In genomic region chrX:134622056-134622812, GRCh38 we compare ENCODE assay signal across 8 cellular contexts. TPM values are rescaled to one million over a fixed set of nuclear protein-coding genes. Genes with fewer than 3 reads are reported as not detected.
DNase-seq lines count a peak whose midpoint lies in the region; ATAC-seq and TF ChIP-seq lines count a peak whose summit lies in the region.

No MANE protein-coding gene starts in this region.

- ATAC-seq in GM19463 (IDR thresholded peaks at IDR 0.05; ENCODE audit: unreplicated experiment) (peak; percentile 94), HG03469 (IDR thresholded peaks at IDR 0.05; ENCODE audit: unreplicated experiment) (peak; percentile 67), left colon (no peak)

- H3K4me1 Mint-ChIP-seq in activated CD4-positive, alpha-beta memory T cell treated with anti-CD3 and anti-CD28 coated beads for 36 hours (ENCODE audit: low read depth), result peaks cover 22% of the 10 kb centered on the region

- POLR2A ChIA-PET in activated CD4-positive, alpha-beta memory T cell treated with anti-CD3 and anti-CD28 coated beads for 36 hours (lab: Charles Lee), result interaction anchor here (0.6 to 1.5 kb wide), 4 partner anchors 9 to 23 kb away, joined by 3 read pairs; no protein-coding TSS in a partner anchor

- no peaks in the 10 kb centered on the region for H3K36me3 ChIP-seq in kidney epithelial cell (ENCODE audit: control insufficient read depth, insufficient read depth, low read length)

- H3K4me3 Mint-ChIP-seq in activated CD4-positive, alpha-beta memory T cell treated with anti-CD3 and anti-CD28 coated beads for 36 hours, result no peak overlapping the region

- CTCF ChIA-PET in activated CD4-positive, alpha-beta memory T cell treated with anti-CD3 and anti-CD28 coated beads for 36 hours (lab: Charles Lee), result no interaction called here

- no peaks in the 10 kb centered on the region for H3K9me3 Mint-ChIP-seq in activated CD4-positive, alpha-beta memory T cell treated with anti-CD3 and anti-CD28 coated beads for 36 hours

- H3K36me3 Mint-ChIP-seq in activated CD4-positive, alpha-beta memory T cell treated with anti-CD3 and anti-CD28 coated beads for 36 hours, result no peaks in the 10 kb centered on the region

- no peak overlapping the region for H3K4me3 ChIP-seq in kidney epithelial cell (ENCODE audit: low read depth, low read length)

- DNase-seq in GDM1 (lab: John Stamatoyannopoulos, UW), result peak; percentile 35
- peak; percentile 36 for DNase-seq in activated CD4-positive, alpha-beta memory T cell treated with anti-CD3 and anti-CD28 coated beads for 36 hours
- peak; percentile 71 for DNase-seq in kidney epithelial cell (ENCODE audit: low read depth)
- DNase-seq in left colon, result no peak
- DNase-seq in GOT3 (lab: John Stamatoyannopoulos, UW), result no peak
- no peak for DNase-seq in DMS79 treated with DMSO at 0.1 percent for 48 hours (lab: John Stamatoyannopoulos, UW)

- intact Hi-C loops in activated CD4-positive, alpha-beta memory T cell treated with anti-CD3 and anti-CD28 coated beads for 36 hours (cut with micrococcal nuclease), result loop anchor here (1.0 kb wide), 2 partner anchors 23 to 32 kb away; no protein-coding TSS in a partner anchor
- intact Hi-C loops in left colon (cut with DNase I, micrococcal nuclease), result no loop called here

- no peak overlapping the region for H3K27ac Mint-ChIP-seq in activated CD4-positive, alpha-beta memory T cell treated with anti-CD3 and anti-CD28 coated beads for 36 hours

- H3K27me3 Mint-ChIP-seq in activated CD4-positive, alpha-beta memory T cell treated with anti-CD3 and anti-CD28 coated beads for 36 hours, result peaks cover 6% of the 10 kb centered on the region

- no peaks in the 10 kb centered on the region for H3K27me3 ChIP-seq in kidney epithelial cell (ENCODE audit: control insufficient read depth, insufficient read depth, low read length)

- TF ChIP-seq CTCF in kidney epithelial cell (IDR thresholded peaks at IDR 0.05; ENCODE audit: insufficient read depth, low read length, poor library complexity, severe bottlenecking), result no peak

RNA-seq across cellular contexts. Expression of gene PLAC1, which starts 36.0 kb away (rescaled TPM):
- total RNA-seq in activated CD4-positive, alpha-beta memory T cell treated with anti-CD3 and anti-CD28 coated beads for 36 hours, result under 1 TPM in 1 of 2 experiments, not detected in 1; 0.31 TPM
- total RNA-seq in kidney epithelial cell (not detected in 2 replicates), left colon (not detected)

Comparison
In these comparisons a context has a peak if more than half of its experiments do, and no peak if none do; other contexts are left out.
1. DNase-seq: peak in GDM1 (single experiment), activated CD4-positive, alpha-beta memory T cell treated with anti-CD3 and anti-CD28 coated beads for 36 hours (single experiment) and kidney epithelial cell (single experiment); none in left colon (0 of 2), GOT3 (single experiment) and DMS79 treated with DMSO at 0.1 percent for 48 hours (single experiment).